In genomic region chr1:16905112-16905855, GRCh38 we compare ENCODE assay signal across 8 cellular contexts. TPM values are rescaled to one million over a fixed set of nuclear protein-coding genes. Genes with fewer than 3 reads are reported as not detected.
A peak's percentile ranks its signal among the peaks of the same experiment; 100 is the strongest.
DNase-seq lines count a peak whose midpoint lies in the region; ATAC-seq and TF ChIP-seq lines count a peak whose summit lies in the region.

No MANE protein-coding gene starts in this region.

- TF ChIP-seq RAD21 in HCT116 (IDR thresholded peaks at IDR 0.05; ENCODE audit: low read depth), result no peak

- H3K9me2 ChIP-seq in HCT116 (ENCODE audit: insufficient read depth), result no peaks in the 10 kb centered on the region

- RAD21 ChIA-PET in HCT116 (lab: Charles Lee; ENCODE audit: low non-redundant PET in 1 of 2, low total read pairs in 2 of 2, uncharacterized antibody in 2 of 2, unreplicated experiment in 2 of 2), result no interaction called here

- no peak overlapping the region for H2AFZ ChIP-seq in HCT116 (ENCODE audit: low read depth, low read length, poor library complexity, severe bottlenecking)

- POLR2A ChIA-PET in HCT116 (lab: Charles Lee), result interaction anchor here (0.6 to 3.8 kb wide), 24 partner anchors 9 to 537 kb away, joined by 3 to 41 read pairs (median 4); partner anchors contain the start of genes NBPF1, RNU1-1 and RNU1-2

- peak; percentile 74 for ATAC-seq in HCT116

- H3K27ac ChIP-seq in 22Rv1 (peak overlapping the region; percentile 100), HCT116 (ENCODE audit: low read depth, low read length) (peak overlapping the region; percentile 89), SJCRH30 (peak overlapping the region; percentile 100)

- H3K4me2 ChIP-seq in HCT116 (ENCODE audit: low read length), result peak overlapping the region; percentile 87

- TF ChIP-seq POLR2A in HCT116 (IDR thresholded peaks at IDR 0.05; ENCODE audit: borderline replicate concordance, extremely low read depth, insufficient read depth, insufficient read length), result peak; percentile 100

- H4K20me1 ChIP-seq in HCT116 (ENCODE audit: insufficient read depth), result no peaks in the 10 kb centered on the region

- CTCF ChIA-PET in HCT116 (lab: Charles Lee), result interaction anchor here (1.3 to 2.0 kb wide), 2 partner anchors 140 to 285 kb away, joined by 3 to 6 read pairs; no protein-coding TSS in a partner anchor

- DNase-seq in GM10266 (ENCODE audit: extremely low spot score), result peak; percentile 77
- peak; percentile 92 for DNase-seq in HCT116 (ENCODE audit: low read depth, low spot score)
- peak; percentile 78 for DNase-seq in LoVo (ENCODE audit: low spot score)
- peak in 1 of 2 experiments; percentile 77 for DNase-seq in SJCRH30
- DNase-seq in cerebellar cortex (ENCODE audit: low spot score), result peak; percentile 93
- peak; percentile 70 for DNase-seq in left kidney (ENCODE audit: low read depth, low spot score)
- peak; percentile 43 for DNase-seq in stimulated activated naive CD4-positive, alpha-beta T cell treated with Interleukin-2 at 50 U/mL for 16 hours (lab: John Stamatoyannopoulos, UW)

- no peaks in the 10 kb centered on the region for H3K36me3 ChIP-seq in HCT116 (ENCODE audit: control insufficient read depth in 1 of 2, insufficient read depth in 2 of 2, low read length in 2 of 2)
- no peaks in the 10 kb centered on the region for H3K36me3 ChIP-seq in SJCRH30

- intact Hi-C loops in HCT116 (cut with micrococcal nuclease), result loop anchor here (1.0 kb wide), 1 partner anchor 9 kb away; no protein-coding TSS in a partner anchor

- BruUV-seq in HCT116 (replicated peaks; lab: Mats Ljungman, UMichigan), result TSS peak; percentile 94

- H3K4me1 ChIP-seq in HCT116 (ENCODE audit: control insufficient read depth in 1 of 2, insufficient read depth in 2 of 2, low read length in 2 of 2), result peaks cover 22 to 57% of the 10 kb centered on the region in 2 experiments
- H3K4me1 ChIP-seq in SJCRH30, result 0 out of 2 replicates have a peak, but pooled peaks cover 6% of the 10 kb centered on the region

- peak overlapping the region; percentile 21 to 55 for H3K4me3 ChIP-seq in HCT116 (replicated peaks in 1 of 2; ENCODE audit: low read depth in 1 of 2, low read length in 2 of 2)
- H3K4me3 ChIP-seq in SJCRH30, result peak overlapping the region; percentile 52

- H3K9me3 ChIP-seq in HCT116 (ENCODE audit: control insufficient read depth in 1 of 2, insufficient read depth in 1 of 2, low read depth in 1 of 2, low read length in 2 of 2) (no peaks in the 10 kb centered on the region), SJCRH30 (replicated peaks) (no peaks in the 10 kb centered on the region)

- TF ChIP-seq CTCF in 22Rv1 (IDR thresholded peaks at IDR 0.05) (no peak), GM10266 (IDR thresholded peaks at IDR 0.05; ENCODE audit: control insufficient read depth, insufficient read depth, low read depth, missing control alignments) (no peak), HCT116 (IDR thresholded peaks at IDR 0.05 in 2 of 3, conservative IDR thresholded peaks at IDR 0.05 in 1 of 3; ENCODE audit: borderline replicate concordance in 1 of 3, insufficient read depth in 1 of 3, low read depth in 2 of 3, low read length in 2 of 3) (no peak)

- peak overlapping the region; percentile 74 for H3K9ac ChIP-seq in HCT116 (ENCODE audit: low read length)

- no peaks in the 10 kb centered on the region for H3K79me2 ChIP-seq in HCT116 (ENCODE audit: insufficient read depth, low read length)

- H3K27me3 ChIP-seq in HCT116 (ENCODE audit: insufficient read depth, low read length) (no peaks in the 10 kb centered on the region), SJCRH30 (no peaks in the 10 kb centered on the region)

TF ChIP-seq in HCT116, 20 proteins besides CTCF, POLR2A, EP300 and RAD21:
- TF ChIP-seq ZBTB33 (IDR thresholded peaks at IDR 0.05; ENCODE audit: extremely low read depth, insufficient replicate concordance, low read length), result peak; percentile 90
- peak; percentile 82 for TF ChIP-seq YY1 (IDR thresholded peaks at IDR 0.05; ENCODE audit: extremely low read depth, insufficient replicate concordance, low read depth, low read length)
- peak; percentile 100 for TF ChIP-seq POLR2AphosphoS5 (IDR thresholded peaks at IDR 0.05; ENCODE audit: low read depth, low read length)
- TF ChIP-seq ZNF274 (IDR thresholded peaks at IDR 0.05; ENCODE audit: low read depth, low read length), result no peak

RNA-seq across cellular contexts. Expression of gene RNU1-2, which starts 9.5 kb away (rescaled TPM):
- 1,685 TPM for total RNA-seq in HCT116 (2021; ENCODE audit: unreplicated experiment)
- 8.8 and 29.6 TPM in 2 replicates for polyA plus RNA-seq in HCT116 (2012)
- under 0.01 TPM in 2 replicates for total RNA-seq in SJCRH30 (2014; rRNA removed; shearing (Covaris generic))

RNA-seq across cellular contexts. Expression of gene CROCC, which starts 16.4 kb away (rescaled TPM):
- 30.1 TPM for total RNA-seq in HCT116 (2021; ENCODE audit: unreplicated experiment)
- polyA plus RNA-seq in HCT116 (2012), result 17.8 and 19.2 TPM in 2 replicates
- 12.6 and 19.4 TPM in 2 replicates for total RNA-seq in SJCRH30 (2014; rRNA removed; shearing (Covaris generic))

Comparison
In these comparisons a context has a peak if more than half of its experiments do, and no peak if none do; other contexts are left out.
1. RNA of gene RNU1-2, which starts 9.5 kb away (total RNA-seq): 1,685 TPM in HCT116 (single experiment); under 0.01 TPM in SJCRH30; every median in the first group is over 1,000 times any median in the second.
2. Peak in every context shown above with its lines, with median percentiles within 50 percentile points of each other: H3K27ac ChIP-seq.